8 cellular contexts compared by ENCODE assay signal in the genomic region with DNA sequence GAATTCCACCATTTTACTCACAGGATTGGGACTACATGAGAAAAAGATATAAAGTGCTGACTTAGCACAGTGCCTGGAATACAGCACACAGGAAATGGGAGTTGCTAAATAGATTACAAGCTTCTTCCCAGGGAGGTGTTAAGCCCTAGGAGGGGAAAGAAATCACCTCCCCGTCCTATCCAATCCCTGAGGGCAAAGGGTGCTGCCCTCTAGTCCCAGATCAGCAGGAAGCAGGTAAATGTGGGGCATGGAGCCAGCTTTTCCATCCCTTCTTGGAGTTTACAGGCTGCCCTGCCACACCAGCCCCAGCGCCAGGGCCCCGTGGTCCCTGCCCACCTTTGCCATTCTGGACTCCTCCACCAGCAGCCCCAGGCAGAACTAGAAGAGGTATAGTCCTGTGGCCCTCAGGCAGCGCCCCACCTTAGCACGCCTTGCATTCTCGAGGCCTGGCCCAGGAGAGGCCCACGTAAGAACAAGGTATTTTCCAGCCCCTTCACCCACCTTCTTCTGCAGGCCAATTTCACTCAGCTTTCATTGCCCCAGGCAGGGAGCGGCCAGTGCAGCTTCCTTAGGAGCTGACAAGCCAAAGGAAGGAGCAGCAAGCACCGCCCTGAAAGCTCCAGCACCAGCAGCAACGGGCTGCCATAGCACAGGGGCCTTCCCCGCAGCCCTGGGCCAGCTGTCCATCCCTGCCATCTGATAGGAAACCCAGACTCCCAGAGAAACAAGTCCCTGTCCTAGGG. TPM values are rescaled to one million over a fixed set of nuclear protein-coding genes. Genes with fewer than 3 reads are reported as not detected.
DNase-seq lines count a peak whose midpoint lies in the region; ATAC-seq and TF ChIP-seq lines count a peak whose summit lies in the region.

No MANE protein-coding gene starts in this region.

- intact Hi-C loops in posterior vena cava (cut with DNase I): loop anchor here (2.0 to 5.0 kb wide), 3 partner anchors 35 to 65 kb away; a partner anchor contains a TSS

- peaks cover 40% of the 10 kb centered on the region for H3K4me1 ChIP-seq in Loucy (ENCODE audit: insufficient read depth, low read length, poor library complexity, severe bottlenecking)
- peaks cover 96% of the 10 kb centered on the region for H3K4me1 ChIP-seq in mucosa of stomach (ENCODE audit: control insufficient read depth, insufficient read depth, low read length)

- no peak overlapping the region for H2AFZ ChIP-seq in Loucy (ENCODE audit: low read length)

- H3K27ac ChIP-seq in AG04450 (ENCODE audit: low read depth, low read length) (peak overlapping the region; percentile 99), cingulate gyrus (ENCODE audit: low read depth, low read length) (peak overlapping the region; percentile 54)

- DNase-seq in AG04450 (ENCODE audit: low read depth, low spot score) (no peak), posterior vena cava (ENCODE audit: low spot score) (no peak), middle frontal gyrus (ENCODE audit: extremely low spot score, low spot score) (no peak), D341Med (ENCODE audit: low spot score) (no peak), omental fat pad (ENCODE audit: low spot score) (no peak)

- H3K36me3 ChIP-seq in Loucy (ENCODE audit: insufficient read depth, low read length): no peaks in the 10 kb centered on the region
- H3K36me3 ChIP-seq in mucosa of stomach (ENCODE audit: control insufficient read depth, insufficient read depth, low read length): no peaks in the 10 kb centered on the region

- ATAC-seq in omental fat pad (ENCODE audit: low FRiP score): no peak

- TF ChIP-seq CTCF in AG04450 (IDR thresholded peaks at IDR 0.05; ENCODE audit: low read depth, low read length) (no peak), Loucy (conservative IDR thresholded peaks at IDR 0.05; ENCODE audit: low read length) (no peak), omental fat pad (IDR thresholded peaks at IDR 0.05) (no peak)

- H3K4me3 ChIP-seq in AG04450 (ENCODE audit: low read depth, low read length) (no peak overlapping the region), Loucy (ENCODE audit: low read length, poor library complexity, severe bottlenecking) (no peak overlapping the region), mucosa of stomach (ENCODE audit: low read length) (no peak overlapping the region)

- H3K9me2 ChIP-seq in Loucy (replicated peaks; ENCODE audit: low read depth, low read length): no peaks in the 10 kb centered on the region

- H3K4me2 ChIP-seq in Loucy (ENCODE audit: low read depth, low read length, poor library complexity, severe bottlenecking): peak overlapping the region; percentile 76

- POLR2A ChIA-PET in AG04450 (lab: Yijun Ruan, JAX): interaction anchor here (1.0 to 9.2 kb wide), 7 partner anchors 13 to 87 kb away, joined by 3 to 245 read pairs (median 45); a partner anchor contains a TSS

- H3K79me2 ChIP-seq in Loucy (ENCODE audit: insufficient read depth, low read length): no peaks in the 10 kb centered on the region

- H3F3A ChIP-seq in Loucy (ENCODE audit: low read depth): no peaks in the 10 kb centered on the region; the same call in 1 of the 2 replicates

- H4K20me1 ChIP-seq in Loucy (ENCODE audit: insufficient read depth, low read length, poor library complexity, severe bottlenecking): no peaks in the 10 kb centered on the region

- H3K9ac ChIP-seq in Loucy (ENCODE audit: low read depth, low read length, poor library complexity, severe bottlenecking): peak overlapping the region; percentile 67
- peak overlapping the region; percentile 45 for H3K9ac ChIP-seq in mucosa of stomach (ENCODE audit: low read length)

- CTCF ChIA-PET in AG04450 (lab: Charles Lee): interaction anchor here (0.8 to 15.6 kb wide), 13 partner anchors 9 to 72 kb away, joined by 3 to 685 read pairs (median 23); a partner anchor contains a TSS

- no peaks in the 10 kb centered on the region for H3K9me3 ChIP-seq in AG04450 (ENCODE audit: control insufficient read depth, insufficient read depth, low read length)
- H3K9me3 ChIP-seq in Loucy (ENCODE audit: insufficient read depth, low read depth, low read length): no peaks in the 10 kb centered on the region
- no peaks in the 10 kb centered on the region for H3K9me3 ChIP-seq in mucosa of stomach (ENCODE audit: control insufficient read depth, low read length)

- H3K27me3 ChIP-seq in AG04450 (ENCODE audit: control insufficient read depth, insufficient read depth, low read length): no peaks in the 10 kb centered on the region
- H3K27me3 ChIP-seq in Loucy (ENCODE audit: insufficient read depth, low read length, poor library complexity, severe bottlenecking): no peaks in the 10 kb centered on the region
- H3K27me3 ChIP-seq in mucosa of stomach (ENCODE audit: control insufficient read depth, insufficient read depth, low read length): no peaks in the 10 kb centered on the region

RNA-seq across cellular contexts. Expression of a gene that starts 28.8 kb away (rescaled TPM):
- polyA plus RNA-seq in AG04450 (2011; rRNA removed): 4,854 and 5,695 TPM in 2 replicates
- 2,992 and 3,454 TPM in 2 replicates for polyA minus RNA-seq in AG04450 (2011; rRNA and poly(A)+ RNA removed)
- total RNA-seq in posterior vena cava (1,000 to 10,000 TPM; 1,277 to 1,372 TPM), omental fat pad (1,000 to 10,000 TPM; 2,289 to 4,489 (median 2,885) TPM)

RNA-seq across cellular contexts. Expression of a gene that starts 35.2 kb away (rescaled TPM):
- polyA plus RNA-seq in AG04450 (2011; rRNA removed): 44.5 and 50.4 TPM in 2 replicates
- 144 and 184 TPM in 2 replicates for polyA minus RNA-seq in AG04450 (2011; rRNA and poly(A)+ RNA removed)
- total RNA-seq in posterior vena cava (10 to 100 TPM; 50.2 to 52.5 TPM), omental fat pad (10 to 100 TPM; 52.5 to 99.4 (median 72.1) TPM)

RNA-seq across cellular contexts. Expression of a gene that starts 35.8 kb away (rescaled TPM):
- polyA plus RNA-seq in AG04450 (2011; rRNA removed): 35.0 and 48.1 TPM in 2 replicates
- 37.7 and 60.7 TPM in 2 replicates for polyA minus RNA-seq in AG04450 (2011; rRNA and poly(A)+ RNA removed)
- total RNA-seq in posterior vena cava (100 to 1,000 TPM; 110 to 113 TPM), omental fat pad (100 to 1,000 TPM in 1 of 4 donors, 10 to 100 TPM in 3; 40.0 to 151 (median 73.1) TPM)
